36 cellular contexts compared by ENCODE assay signal in genomic region chr16:88630941-88631340, GRCh38. TPM values are rescaled to one million over a fixed set of nuclear protein-coding genes. Genes with fewer than 3 reads are reported as not detected.
"Had no signal": no experiment of that assay in that cellular context is flagged by ENCODE, and none has a peak within 500 bp of the region (broad histone marks: within the 10 kb centered on the region; RNA-seq: fewer than 3 reads in every experiment).

No MANE protein-coding gene starts in this region.

- H3K4me3 Mint-ChIP-seq: activated CD4-positive, alpha-beta T cell treated with anti-CD3 and anti-CD28 coated beads for 36 hours; activated CD4-positive, alpha-beta T cell treated with anti-CD3 and anti-CD28 coated beads, Interleukin-2, amount 10 ng/mL, durations not matched to agents 7 days and 5 days; activated naive CD8-positive, alpha-beta T cell treated with anti-CD3 and anti-CD28 coated beads for 36 hours; T-helper 2 cell treated with Interferon-gamma antibody and Interleukin-4, amounts not matched to agents 5 μg/mL and 100 μg/mL, for 36 hours; WTC11 had no signal

- H3K9me3 Mint-ChIP-seq: activated CD4-positive, alpha-beta T cell treated with anti-CD3 and anti-CD28 coated beads, Interleukin-2, amount 10 ng/mL, durations not matched to agents 7 days and 5 days; activated naive CD8-positive, alpha-beta T cell treated with anti-CD3 and anti-CD28 coated beads for 36 hours; T-helper 2 cell treated with Interferon-gamma antibody and Interleukin-4, amounts not matched to agents 5 μg/mL and 100 μg/mL, for 36 hours; WTC11 had no signal

- H3K27me3 ChIP-seq: brain microvascular endothelial cell, MG63, Peyer's patch had no signal

- H3K27me3 Mint-ChIP-seq: activated CD4-positive, alpha-beta T cell treated with anti-CD3 and anti-CD28 coated beads, Interleukin-2, amount 10 ng/mL, durations not matched to agents 7 days and 5 days; activated naive CD8-positive, alpha-beta T cell treated with anti-CD3 and anti-CD28 coated beads for 36 hours had no signal

- H3K27ac Mint-ChIP-seq: activated CD4-positive, alpha-beta T cell treated with anti-CD3 and anti-CD28 coated beads for 36 hours; activated naive CD8-positive, alpha-beta T cell treated with anti-CD3 and anti-CD28 coated beads for 36 hours; T-helper 2 cell treated with Interferon-gamma antibody and Interleukin-4, amounts not matched to agents 5 μg/mL and 100 μg/mL, for 36 hours had no signal

- H3K4me3 ChIP-seq: MG63, Peyer's patch had no signal

- H3K27ac ChIP-seq: brain microvascular endothelial cell, Peyer's patch, RWPE1 had no signal

- H3K9me3 ChIP-seq: MG63, Peyer's patch had no signal

- H3K36me3 ChIP-seq: MG63 had no signal

- DNase-seq: activated CD4-positive, alpha-beta T cell treated with anti-CD3 and anti-CD28 coated beads for 36 hours; activated CD4-positive, alpha-beta T cell treated with anti-CD3 and anti-CD28 coated beads, Interleukin-2, amount 10 ng/mL, durations not matched to agents 7 days and 5 days; activated CD4-positive, alpha-beta T cell treated with anti-CD3 and anti-CD28 coated beads, Interleukin-2, amount 50 U/mL, for 48 hours; activated CD8-positive, alpha-beta memory T cell treated with anti-CD3 and anti-CD28 coated beads, Interleukin-2, amount 50 U/mL, for 4 hours; activated effector memory CD4-positive, alpha-beta T cell treated with anti-CD3 and anti-CD28 coated beads, Interleukin-2, amount 50 U/mL, for 16 hours; activated naive CD4-positive, alpha-beta T cell; activated naive CD4-positive, alpha-beta T cell treated with anti-CD3 and anti-CD28 coated beads, Interleukin-2, amount 50 U/mL, for 16 hours; activated naive CD8-positive, alpha-beta T cell treated with anti-CD3 and anti-CD28 coated beads for 36 hours; activated T-cell treated with anti-CD3 and anti-CD28 coated beads for 4 hours; activated T-cell treated with anti-CD3 and anti-CD28 coated beads, Interleukin-2, amount 50 U/mL, for 48 hours; amniotic stem cell; aorta; brain microvascular endothelial cell; central memory CD4-positive, alpha-beta T cell; Kasumi-1; KG1; MG63; NCI-H1048; NCI-H1105 treated with DMSO at 0.1 percent for 48 hours; NCI-H1436; NCI-H1694; NCI-H1930; NCI-H2081 treated with DMSO at 0.1 percent for 48 hours; NCI-H226; NCI-H446 treated with DMSO at 0.1 percent for 48 hours; NCI-H524; NCI-H69; PC-3; Peyer's patch; Right ventricle myocardium superior had no signal

- ATAC-seq: activated CD4-positive, alpha-beta T cell treated with anti-CD3 and anti-CD28 coated beads for 36 hours; activated CD4-positive, CD25-positive, alpha-beta regulatory T cell treated with anti-CD3 and anti-CD28 coated beads, Interleukin-2, amount 50 U/mL, for 24 hours; PC-3; WTC11 had no signal

RNA-seq across cellular contexts. Expression of gene IL17C, which starts 7.4 kb away (rescaled TPM):
- total RNA-seq: activated naive CD8-positive, alpha-beta T cell treated with anti-CD3 and anti-CD28 coated beads for 36 hours; aorta; cerebellum; PC-3; Peyer's patch; Right ventricle myocardium superior; T-helper 1 cell treated with Interleukin-12 subunit alpha and Interleukin-12 subunit beta and Interleukin-4 antibody, amounts not matched to agents 30 ng/mL and 1 ng/mL, for 36 hours had no signal
- polyA plus RNA-seq: aorta had no signal

RNA-seq across cellular contexts. Expression of gene CYBA, which starts 19.9 kb away (rescaled TPM):
- total RNA-seq: PC-3 had no signal

RNA-seq across cellular contexts. Expression of gene SNAI3, which starts 55.4 kb away (rescaled TPM):
- total RNA-seq: cerebellum had no signal
